In the genomic region with DNA sequence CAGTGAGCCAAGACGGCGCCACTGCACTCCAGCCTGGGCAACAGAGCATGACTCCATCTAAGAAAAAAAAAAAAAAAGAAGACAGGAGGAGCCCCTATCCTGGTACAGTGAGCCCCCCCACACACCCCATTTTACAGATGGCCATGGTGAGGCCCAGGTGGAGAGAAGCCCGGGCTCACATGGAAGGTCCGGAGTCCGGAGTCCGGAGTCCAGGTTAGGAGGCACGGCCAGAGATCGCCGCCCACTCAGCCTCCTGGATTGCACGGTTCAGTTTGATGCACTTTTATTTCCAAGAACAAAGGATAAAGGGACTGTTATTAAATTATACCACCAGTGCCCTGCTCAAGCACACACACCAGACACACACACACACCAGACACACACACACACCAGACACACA, we compare ENCODE assay signal across 23 cellular contexts. TPM values are rescaled to one million over a fixed set of nuclear protein-coding genes. Genes with fewer than 3 reads are reported as not detected.
A peak's percentile ranks its signal among the peaks of the same experiment; 100 is the strongest.
DNase-seq lines count a peak whose midpoint lies in the region; ATAC-seq and TF ChIP-seq lines count a peak whose summit lies in the region.
"Had no signal": no experiment of that assay in that cellular context is flagged by ENCODE, and none has a peak within 500 bp of the region (broad histone marks: within the 10 kb centered on the region; RNA-seq: fewer than 3 reads in every experiment).

No MANE protein-coding gene starts in this region.

- POLR2A ChIA-PET in RWPE1 (lab: Yijun Ruan, JAX; ENCODE audit: low non-redundant PET), result no interaction called here

- DNase-seq in RWPE1 (ENCODE audit: low spot score) (no peak), esophagus squamous epithelium (lab: John Stamatoyannopoulos, UW) (no peak), mesenchymal stem cell (no peak), transverse colon (peak; percentile 40), medulla oblongata (ENCODE audit: extremely low spot score) (no peak), caudate nucleus (lab: John Stamatoyannopoulos, UW) (no peak)
- DNase-seq: BE2C; Caco-2; CD4-positive, CD25-positive, alpha-beta regulatory T cell; DMS 273 treated with DMSO at 0.1 percent for 48 hours; DMS79 treated with DMSO at 0.1 percent for 48 hours; H7; NCI-H1105; NCI-H2029 treated with DMSO at 0.1 percent for 48 hours; NCI-H226; NCI-H510A treated with DMSO at 0.1 percent for 48 hours; NCI-H774; NK-92 treated with Interleukin-12 subunit alpha and Interleukin-12 subunit beta, amount 100 ng/mL, for 24 hours had no signal

- H3K4me1 ChIP-seq in esophagus squamous epithelium (peaks cover 31 to 43% (median 31%) of the 10 kb centered on the region in 3 donors), mesenchymal stem cell (ENCODE audit: control insufficient read depth, insufficient read depth, low read depth, low read length) (peaks cover 10% of the 10 kb centered on the region), transverse colon (peaks cover 5 to 35% (median 13%) of the 10 kb centered on the region in 4 donors)
- H3K4me1 ChIP-seq: BE2C, Caco-2 had no signal

- no peak overlapping the region for H2BK120ac ChIP-seq in mesenchymal stem cell (ENCODE audit: low read depth, low read length)

- CTCF ChIA-PET in RWPE1 (lab: Yijun Ruan, JAX), result no interaction called here

- H3K4me3 ChIP-seq in esophagus squamous epithelium (no peak overlapping the region), mesenchymal stem cell (ENCODE audit: insufficient read depth in 1 of 2, low read depth in 1 of 2, low read length in 2 of 2) (peak overlapping the region in 1 of 2 experiments; percentile 53), transverse colon (no peak overlapping the region)
- H3K4me3 ChIP-seq: A549, SJSA1 had no signal

- no peak overlapping the region for H4K8ac ChIP-seq in mesenchymal stem cell (ENCODE audit: low read length)

- H2AFZ ChIP-seq in mesenchymal stem cell (ENCODE audit: low read depth, low read length), result no peak overlapping the region

- peak overlapping the region; percentile 59 for H3K9ac ChIP-seq in mesenchymal stem cell (ENCODE audit: low read length)
- H3K9ac ChIP-seq: KMS-11 had no signal

- H2BK12ac ChIP-seq in mesenchymal stem cell (ENCODE audit: low read length in 2 of 2), result no peak overlapping the region

- H3K36me3 ChIP-seq in esophagus squamous epithelium (no peaks in the 10 kb centered on the region), mesenchymal stem cell (ENCODE audit: control insufficient read depth in 1 of 2, insufficient read depth in 2 of 2, low read depth in 1 of 2, low read length in 2 of 2) (no peaks in the 10 kb centered on the region), transverse colon (no peaks in the 10 kb centered on the region)
- H3K36me3 ChIP-seq: BE2C, SJSA1 had no signal

- 85 to 93% methylated on average over 10 of the region's 10 CpGs for WGBS in esophagus squamous epithelium, 2 donors
- WGBS in mesenchymal stem cell, result 96% methylated on average over 10 of the region's 10 CpGs
- WGBS in transverse colon (ENCODE audit: low coverage in 1 of 2), 2 donors, result 75% methylated on average over 10 of the region's 10 CpGs; no CpG with 5 or more reads in 1 of the 2 donors

- H3K9me3 ChIP-seq in esophagus squamous epithelium, result peaks cover 0 to 4% (median 0%) of the 10 kb centered on the region in 3 donors
- peaks cover 3% of the 10 kb centered on the region for H3K9me3 ChIP-seq in mesenchymal stem cell (ENCODE audit: control insufficient read depth, low read length)
- H3K9me3 ChIP-seq in transverse colon, result no peaks in the 10 kb centered on the region
- H3K9me3 ChIP-seq: SJSA1 had no signal

- intact Hi-C loops in esophagus squamous epithelium (cut with DNase I), result no loop called here
- intact Hi-C loops in transverse colon (cut with DNase I; ENCODE audit: low total_unique reads), result loop anchor here (10.0 kb wide), 1 partner anchor 758 kb away; a partner anchor contains a TSS

- TF ChIP-seq POLR2A in esophagus squamous epithelium (IDR thresholded peaks at IDR 0.05), result no peak
- no peak for TF ChIP-seq POLR2A in transverse colon (IDR thresholded peaks at IDR 0.05)

- H3K79me1 ChIP-seq in mesenchymal stem cell (replicated peaks; ENCODE audit: low read length, poor library complexity, severe bottlenecking), result no peaks in the 10 kb centered on the region

- H3K27ac ChIP-seq in RWPE1, result peak overlapping the region; percentile 99
- H3K27ac ChIP-seq in esophagus squamous epithelium, result peak overlapping the region; percentile 64 to 89 (median 78)
- H3K27ac ChIP-seq in mesenchymal stem cell (ENCODE audit: low read length, poor library complexity, severe bottlenecking), result no peak overlapping the region
- H3K27ac ChIP-seq in transverse colon, result no peak overlapping the region
- H3K27ac ChIP-seq in caudate nucleus (ENCODE audit: low read depth, low read length), result no peak overlapping the region
- H3K27ac ChIP-seq: KMS-11, SJSA1 had no signal

- H4K91ac ChIP-seq in mesenchymal stem cell (ENCODE audit: low read length), result no peak overlapping the region

- no peak overlapping the region for H3K23ac ChIP-seq in mesenchymal stem cell (ENCODE audit: low read length in 2 of 2)

- in situ Hi-C loops in transverse colon (cut with MboI; ENCODE audit: low pct_ligation_motif_present in 1 of 4, low pct_unique_long_range_greater_than_20kb in 1 of 4, low sequenced_read_pairs in 3 of 4), result loop anchor here in 1 of 4 donors (10.0 kb wide), 1 partner anchor 48 kb away; no protein-coding TSS in a partner anchor

- no peaks in the 10 kb centered on the region for H3K27me3 ChIP-seq in esophagus squamous epithelium
- peaks cover 0 to under 1% of the 10 kb centered on the region in 2 experiments for H3K27me3 ChIP-seq in mesenchymal stem cell (ENCODE audit: control insufficient read depth in 1 of 2, insufficient read depth in 1 of 2, low read length in 2 of 2)
- H3K27me3 ChIP-seq in transverse colon, result no peaks in the 10 kb centered on the region
- H3K27me3 ChIP-seq: BE2C, SJSA1 had no signal

- no peak overlapping the region for H2BK5ac ChIP-seq in mesenchymal stem cell (ENCODE audit: low read depth, low read length, poor library complexity, severe bottlenecking)

- H2AK5ac ChIP-seq in mesenchymal stem cell (ENCODE audit: low read length, severe bottlenecking), result no peak overlapping the region

- H2BK15ac ChIP-seq in mesenchymal stem cell (ENCODE audit: low read depth, poor library complexity, severe bottlenecking), result no peak overlapping the region

- no peak for TF ChIP-seq EP300 in transverse colon (IDR thresholded peaks at IDR 0.05; ENCODE audit: low read depth)

- no peak for ATAC-seq in GM18502 (IDR thresholded peaks at IDR 0.05; ENCODE audit: poor library complexity, unreplicated experiment)
- ATAC-seq: Panc1 had no signal

- H3K4ac ChIP-seq in mesenchymal stem cell (ENCODE audit: low read depth in 1 of 2, low read length in 2 of 2), result no peak overlapping the region

- no peak overlapping the region for H3K18ac ChIP-seq in mesenchymal stem cell (ENCODE audit: low read depth in 1 of 2, low read length in 2 of 2)

- H3K4me2 ChIP-seq in mesenchymal stem cell (ENCODE audit: low read length, poor library complexity, severe bottlenecking), result no peak overlapping the region
- H3K4me2 ChIP-seq: A549, KMS-11 had no signal

- TF ChIP-seq CTCF in RWPE1 (conservative IDR thresholded peaks at IDR 0.05; ENCODE audit: low read depth) (no peak), esophagus squamous epithelium (IDR thresholded peaks at IDR 0.05) (no peak), transverse colon (IDR thresholded peaks at IDR 0.05) (no peak)

- no peak overlapping the region for H3K14ac ChIP-seq in mesenchymal stem cell (ENCODE audit: low read length in 2 of 2)

RNA-seq across cellular contexts. Expression of a gene that starts 11.3 kb away (rescaled TPM):
- 10 to 100 TPM; 42.3 to 79.0 (median 63.8) TPM for total RNA-seq in esophagus squamous epithelium
- 60.4 TPM for polyA plus RNA-seq in mesenchymal stem cell (2013, experiment 1 of 2)
- polyA plus RNA-seq in mesenchymal stem cell (2013, experiment 2 of 2), result 58.7 TPM
- 10 to 100 TPM; 66.7 to 88.6 (median 84.4) TPM for total RNA-seq in transverse colon

RNA-seq across cellular contexts. Expression of a gene that starts 24.3 kb away (rescaled TPM):
- total RNA-seq in esophagus squamous epithelium, result 100 to 1,000 TPM; 147 to 300 (median 189) TPM
- polyA plus RNA-seq in mesenchymal stem cell (2013, experiment 1 of 2), result 126 TPM
- 128 TPM for polyA plus RNA-seq in mesenchymal stem cell (2013, experiment 2 of 2)
- total RNA-seq in transverse colon, result 100 to 1,000 TPM; 189 to 279 (median 236) TPM

Comparison
In these comparisons a context has a peak if more than half of its experiments do, and no peak if none do; other contexts are left out.
1. H3K27ac ChIP-seq: peak in RWPE1 (single experiment) and esophagus squamous epithelium (4 of 4); none in mesenchymal stem cell (single experiment), transverse colon (0 of 4) and caudate nucleus (single experiment).